8 cellular contexts compared by ENCODE assay signal in the genomic region with DNA sequence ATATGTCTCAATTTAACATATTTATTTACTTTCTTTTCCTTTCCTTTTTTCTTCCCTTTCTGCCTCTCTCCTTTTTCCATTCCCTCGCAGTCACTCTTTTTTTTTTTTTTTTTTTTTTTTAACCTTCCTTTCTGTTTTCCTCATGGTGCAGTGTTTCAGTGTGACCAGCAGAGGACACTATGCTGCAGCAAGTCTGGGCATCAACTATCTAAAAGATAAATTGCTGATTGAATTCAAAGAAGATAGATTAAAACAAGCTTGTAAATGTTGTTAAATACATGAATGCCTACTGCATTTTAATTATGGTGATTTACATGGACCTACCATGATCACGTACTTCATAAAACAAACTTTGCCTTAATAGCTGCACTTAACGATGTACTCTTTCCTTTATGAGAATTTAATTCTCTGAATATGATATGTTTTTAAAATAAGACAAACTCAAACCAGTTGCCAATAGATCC.
A peak's percentile ranks its signal among the peaks of the same experiment; 100 is the strongest.
DNase-seq lines count a peak whose midpoint lies in the region; ATAC-seq and TF ChIP-seq lines count a peak whose summit lies in the region.

No MANE protein-coding gene starts in this region.

- H3K4me3 Mint-ChIP-seq in WTC11 (no peak overlapping the region), neural crest cell (no peak overlapping the region)

- TF ChIP-seq CTCF in AG09309 (IDR thresholded peaks at IDR 0.05; ENCODE audit: control insufficient read depth, insufficient read depth, low read depth, low read length, missing control alignments) (peak; percentile 90), GM12873 (IDR thresholded peaks at IDR 0.05; ENCODE audit: insufficient read depth, low read depth, low read length, missing control alignments) (peak; percentile 83), WTC11 (IDR thresholded peaks at IDR 0.05) (peak; percentile 82), esophagus muscularis mucosa (IDR thresholded peaks at IDR 0.05) (peak; percentile 79 to 93 (median 85)), neural crest cell (conservative IDR thresholded peaks at IDR 0.05) (peak; percentile 93)

- H3K27me3 Mint-ChIP-seq in WTC11 (ENCODE audit: low read depth) (no peaks in the 10 kb centered on the region), neural crest cell (ENCODE audit: low read depth) (no peaks in the 10 kb centered on the region)

- H3K36me3 ChIP-seq in esophagus muscularis mucosa, result no peaks in the 10 kb centered on the region

- no peak for TF ChIP-seq EP300 in esophagus muscularis mucosa (IDR thresholded peaks at IDR 0.05)

- H3K9me3 Mint-ChIP-seq in WTC11 (no peaks in the 10 kb centered on the region), neural crest cell (no peaks in the 10 kb centered on the region)

- H3K36me3 Mint-ChIP-seq in WTC11, result no peaks in the 10 kb centered on the region
- no peaks in the 10 kb centered on the region for H3K36me3 Mint-ChIP-seq in neural crest cell (ENCODE audit: low read depth)

- H3K4me1 ChIP-seq in esophagus muscularis mucosa, result peaks cover 0 to 13% (median 8%) of the 10 kb centered on the region in 4 donors

- DNase-seq in AG09309 (ENCODE audit: low read depth) (no peak), NCI-H1092 treated with DMSO at 0.1 percent for 48 hours (lab: John Stamatoyannopoulos, UW) (peak; percentile 72), WTC11 (ENCODE audit: low spot score) (no peak), esophagus muscularis mucosa (ENCODE audit: extremely low spot score) (no peak), neural crest cell (ENCODE audit: low read depth, low spot score) (no peak), activated gamma-delta T cell treated with Interleukin-2 at 50 U/mL for 16 hours (no peak)

- H3K4me3 ChIP-seq in AG09309 (ENCODE audit: control insufficient read depth, low read depth, low read length), result no peak overlapping the region
- H3K4me3 ChIP-seq in esophagus muscularis mucosa, result peak overlapping the region in 1 of 4 donors; percentile 10

- ATAC-seq in WTC11 (no peak; the same call in 1 of the 2 replicates), HG02763 (IDR thresholded peaks at IDR 0.05; ENCODE audit: unreplicated experiment) (no peak)

- TF ChIP-seq POLR2A in esophagus muscularis mucosa (IDR thresholded peaks at IDR 0.05; ENCODE audit: low read depth), result no peak

- no peak overlapping the region for H3K27ac ChIP-seq in esophagus muscularis mucosa (replicated peaks in 1 of 4)

- POLR2A ChIA-PET in WTC11 (lab: Charles Lee), result interaction anchor here (0.7 kb wide), 1 partner anchor 422 kb away, joined by 6 read pairs; no protein-coding TSS in a partner anchor

- WGBS in esophagus muscularis mucosa, result 22% methylated on average over 3 of the region's 3 CpGs

- H3K27me3 ChIP-seq in esophagus muscularis mucosa, result no peaks in the 10 kb centered on the region

- H3K27ac Mint-ChIP-seq in WTC11 (no peak overlapping the region), neural crest cell (ENCODE audit: unreplicated experiment) (no peak overlapping the region)

- peaks cover 16% of the 10 kb centered on the region for H3K4me1 Mint-ChIP-seq in WTC11
- H3K4me1 Mint-ChIP-seq in neural crest cell, result peaks cover 18% of the 10 kb centered on the region

- CTCF ChIA-PET in WTC11 (lab: Charles Lee), result interaction anchor here (0.6 to 1.3 kb wide), 17 partner anchors 10 to 664 kb away, joined by 3 to 6 read pairs (median 3); no protein-coding TSS in a partner anchor

- no peaks in the 10 kb centered on the region for H3K9me3 ChIP-seq in esophagus muscularis mucosa

- intact Hi-C loops in esophagus muscularis mucosa (cut with DNase I), result loop anchor here (5.0 kb wide), 3 partner anchors 315 to 660 kb away; a partner anchor contains a TSS

TF ChIP-seq in WTC11, 78 proteins besides CTCF, POLR2A, EP300 and RAD21:
- no peak for TF ChIP-seq ZNF138 (CRISPR knock-in tag; conservative IDR thresholded peaks at IDR 0.05)
- TF ChIP-seq, protein P1, sequence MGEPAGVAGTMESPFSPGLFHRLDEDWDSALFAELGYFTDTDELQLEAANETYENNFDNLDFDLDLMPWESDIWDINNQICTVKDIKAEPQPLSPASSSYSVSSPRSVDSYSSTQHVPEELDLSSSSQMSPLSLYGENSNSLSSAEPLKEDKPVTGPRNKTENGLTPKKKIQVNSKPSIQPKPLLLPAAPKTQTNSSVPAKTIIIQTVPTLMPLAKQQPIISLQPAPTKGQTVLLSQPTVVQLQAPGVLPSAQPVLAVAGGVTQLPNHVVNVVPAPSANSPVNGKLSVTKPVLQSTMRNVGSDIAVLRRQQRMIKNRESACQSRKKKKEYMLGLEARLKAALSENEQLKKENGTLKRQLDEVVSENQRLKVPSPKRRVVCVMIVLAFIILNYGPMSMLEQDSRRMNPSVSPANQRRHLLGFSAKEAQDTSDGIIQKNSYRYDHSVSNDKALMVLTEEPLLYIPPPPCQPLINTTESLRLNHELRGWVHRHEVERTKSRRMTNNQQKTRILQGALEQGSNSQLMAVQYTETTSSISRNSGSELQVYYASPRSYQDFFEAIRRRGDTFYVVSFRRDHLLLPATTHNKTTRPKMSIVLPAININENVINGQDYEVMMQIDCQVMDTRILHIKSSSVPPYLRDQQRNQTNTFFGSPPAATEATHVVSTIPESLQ (CRISPR knock-in tag; IDR thresholded peaks at IDR 0.05), result no peak
- no peak for TF ChIP-seq TP53 (CRISPR knock-in tag; IDR thresholded peaks at IDR 0.05)
- TF ChIP-seq TEAD1 (CRISPR knock-in tag; IDR thresholded peaks at IDR 0.05), result no peak
- TF ChIP-seq NR3C1 (CRISPR knock-in tag; conservative IDR thresholded peaks at IDR 0.05; ENCODE audit: low read depth), result no peak
- no peak for TF ChIP-seq RELA (CRISPR knock-in tag; IDR thresholded peaks at IDR 0.05; ENCODE audit: borderline replicate concordance)
- no peak for TF ChIP-seq ATF1 (CRISPR knock-in tag; IDR thresholded peaks at IDR 0.05)
- no peak for TF ChIP-seq TCF7 (CRISPR knock-in tag; IDR thresholded peaks at IDR 0.05; ENCODE audit: low read depth)
- TF ChIP-seq GRHL2 (CRISPR knock-in tag; IDR thresholded peaks at IDR 0.05; ENCODE audit: insufficient replicate concordance, severe bottlenecking), result no peak
- TF ChIP-seq, protein P2, sequence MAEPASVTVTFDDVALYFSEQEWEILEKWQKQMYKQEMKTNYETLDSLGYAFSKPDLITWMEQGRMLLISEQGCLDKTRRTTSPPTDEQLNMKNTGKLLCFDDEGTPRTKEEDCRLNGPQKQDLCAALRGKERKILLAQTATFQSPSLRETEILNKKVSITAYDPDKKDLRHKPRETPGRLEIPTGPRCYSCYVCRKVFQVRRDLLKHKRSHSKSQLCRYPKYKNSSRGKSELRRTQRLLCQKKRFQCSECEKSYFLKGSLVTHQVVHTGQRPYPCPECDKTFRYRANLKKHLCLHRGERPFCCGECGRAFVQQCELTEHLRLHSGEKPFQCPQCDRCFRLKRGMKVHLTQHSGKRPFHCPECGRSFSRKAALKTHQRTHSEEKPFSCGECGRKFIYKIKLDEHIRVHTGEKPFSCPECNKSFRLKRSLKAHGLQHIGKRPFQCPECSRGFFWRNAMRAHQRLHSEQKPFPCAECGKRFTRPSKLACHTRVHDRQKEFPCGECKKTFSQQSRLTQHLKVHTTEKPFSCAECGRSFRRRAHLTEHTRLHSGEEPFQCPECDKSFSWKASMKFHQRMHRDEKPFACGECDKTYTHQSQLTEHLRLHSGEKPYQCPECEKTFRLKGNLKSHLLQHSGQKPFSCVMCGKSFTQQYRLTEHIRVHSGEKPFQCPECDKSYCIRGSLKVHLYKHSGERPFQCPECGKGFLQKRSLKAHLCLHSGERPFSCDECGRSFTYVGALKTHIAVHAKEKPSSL (CRISPR knock-in tag; conservative IDR thresholded peaks at IDR 0.05), result no peak
- TF ChIP-seq TEAD4 (CRISPR knock-in tag; IDR thresholded peaks at IDR 0.05), result no peak
